19 cellular contexts compared by ENCODE assay signal in genomic region chr7:80960228-80960627, GRCh38. TPM values are rescaled to one million over a fixed set of nuclear protein-coding genes. Genes with fewer than 3 reads are reported as not detected.
DNase-seq lines count a peak whose midpoint lies in the region; ATAC-seq and TF ChIP-seq lines count a peak whose summit lies in the region.
"Had no signal": no experiment of that assay in that cellular context is flagged by ENCODE, and none has a peak within 500 bp of the region (broad histone marks: within the 10 kb centered on the region; RNA-seq: fewer than 3 reads in every experiment).

No MANE protein-coding gene starts in this region.

- no peaks in the 10 kb centered on the region for H3K36me3 Mint-ChIP-seq in type B pancreatic cell
- H3K36me3 Mint-ChIP-seq: CD8-positive, alpha-beta memory T cell had no signal

- H3K27me3 Mint-ChIP-seq in type B pancreatic cell = no peaks in the 10 kb centered on the region
- H3K27me3 Mint-ChIP-seq: CD8-positive, alpha-beta memory T cell had no signal

- H3K4me3 Mint-ChIP-seq in type B pancreatic cell = no peak overlapping the region
- H3K4me3 Mint-ChIP-seq: CD8-positive, alpha-beta memory T cell had no signal

- H3K27ac ChIP-seq in SJSA1 = 0 out of 2 replicates have a peak overlapping the region, but pooled peaks have one; percentile 10
- H3K27ac ChIP-seq in left lung = no peak overlapping the region
- H3K27ac ChIP-seq: A549, BLaER1 had no signal

- ATAC-seq in left lung (no peak), HG02885 (IDR thresholded peaks at IDR 0.05; ENCODE audit: poor library complexity, unreplicated experiment) (no peak)
- ATAC-seq: A549 had no signal

- no peak for TF ChIP-seq CTCF in left lung (IDR thresholded peaks at IDR 0.05)
- TF ChIP-seq CTCF in type B pancreatic cell (conservative IDR thresholded peaks at IDR 0.05) = no peak

- H3K4me1 Mint-ChIP-seq in type B pancreatic cell (ENCODE audit: unreplicated experiment) = no peaks in the 10 kb centered on the region
- H3K4me1 Mint-ChIP-seq: CD8-positive, alpha-beta memory T cell had no signal

- H3K27me3 ChIP-seq in SJSA1 (replicated peaks) (no peaks in the 10 kb centered on the region), left lung (no peaks in the 10 kb centered on the region)
- H3K27me3 ChIP-seq: BLaER1 had no signal

- H3K9me3 Mint-ChIP-seq in type B pancreatic cell = no peaks in the 10 kb centered on the region

- H3K27ac Mint-ChIP-seq in type B pancreatic cell = no peak overlapping the region
- H3K27ac Mint-ChIP-seq: CD8-positive, alpha-beta memory T cell had no signal

- H3K36me3 ChIP-seq in SJSA1 = no peaks in the 10 kb centered on the region
- no peaks in the 10 kb centered on the region for H3K36me3 ChIP-seq in left lung
- H3K36me3 ChIP-seq: BLaER1, HAP-1 had no signal

- no peaks in the 10 kb centered on the region for H3K9me3 ChIP-seq in SJSA1 (replicated peaks)
- peaks cover 0 to 4% of the 10 kb centered on the region in 2 donors for H3K9me3 ChIP-seq in left lung
- H3K9me3 ChIP-seq: A549, BLaER1, HAP-1 had no signal

- DNase-seq in AG08396 (ENCODE audit: low spot score) (peak; percentile 16), GM03348 (ENCODE audit: low spot score) (peak; percentile 48), SJSA1 (ENCODE audit: low read depth in 1 of 2, low spot score in 2 of 2) (peak in 1 of 2 experiments; percentile 52), fibroblast of peridontal ligament (ENCODE audit: extremely low read depth) (peak; percentile 36), left lung (no peak), type B pancreatic cell (ENCODE audit: extremely low spot score, unreplicated experiment) (no peak), ureter (ENCODE audit: low spot score) (no peak)
- DNase-seq: CD8-positive, alpha-beta memory T cell; KBM-7; NCI-H1092; NCI-H1694; NCI-H2107; NCI-H345; NCI-H526 treated with DMSO at 0.1 percent for 48 hours had no signal

- H3K4me3 ChIP-seq in SJSA1 = no peak overlapping the region
- no peak overlapping the region for H3K4me3 ChIP-seq in left lung
- H3K4me3 ChIP-seq: A549, BLaER1, HAP-1 had no signal

- intact Hi-C loops in left lung (cut with DNase I) = no loop called here

- peaks cover 16% of the 10 kb centered on the region for H3K4me1 ChIP-seq in SJSA1 (replicated peaks)
- no peaks in the 10 kb centered on the region for H3K4me1 ChIP-seq in left lung
- H3K4me1 ChIP-seq: A549, BLaER1, HAP-1 had no signal

RNA-seq across cellular contexts. Expression of gene SEMA3C, which starts 41.4 kb away (rescaled TPM):
- total RNA-seq in SJSA1 (2014; rRNA removed; shearing (Covaris generic)) = 14.9 and 28.6 TPM in 2 replicates
- total RNA-seq in left lung (10 to 100 TPM; 58.0 to 63.1 TPM), type B pancreatic cell (ENCODE audit: low replicate concordance) (67.8 and 94.9 TPM in 2 replicates), ureter (111 TPM)
- total RNA-seq: CD8-positive, alpha-beta memory T cell; OCI-LY7 had no signal

Comparison
In these comparisons a context has a peak if more than half of its experiments do, and no peak if none do; other contexts are left out.
1. DNase-seq: peak in AG08396 (single experiment), GM03348 (single experiment) and fibroblast of peridontal ligament (single experiment); none in left lung (0 of 2), type B pancreatic cell (single experiment) and ureter (single experiment).